In genomic region chr2:167825664-167826063, GRCh38 we compare ENCODE assay signal across 20 cellular contexts.
DNase-seq lines count a peak whose midpoint lies in the region; ATAC-seq, FAIRE-seq and TF ChIP-seq lines count a peak whose summit lies in the region.
"Had no signal": no experiment of that assay in that cellular context is flagged by ENCODE, and none has a peak within 500 bp of the region (broad histone marks: within the 10 kb centered on the region; RNA-seq: fewer than 3 reads in every experiment).

No MANE protein-coding gene starts in this region.

- in situ Hi-C loops in gastrocnemius medialis (cut with MboI; ENCODE audit: low sequenced_read_pairs in 4 of 4): no loop called here
- in situ Hi-C loops in HepG2 (cut with HindIII; ENCODE audit: extremely low pct_ligation_motif_present, low pct_unique_long_range_greater_than_20kb): no loop called here

- H3K4me3 Mint-ChIP-seq in astrocyte (ENCODE audit: unreplicated experiment): no peak overlapping the region
- H3K4me3 Mint-ChIP-seq: B cell; CD8-positive, alpha-beta T cell; HFFc6 had no signal

- H3K4me1 Mint-ChIP-seq in astrocyte (ENCODE audit: low read depth, unreplicated experiment): no peaks in the 10 kb centered on the region
- H3K4me1 Mint-ChIP-seq: B cell had no signal

- WGBS in HepG2 (ENCODE audit: low lambda C conversion rate): 100% methylated on average over 1 of the region's 1 CpG

- no peaks in the 10 kb centered on the region for H3K9me2 ChIP-seq in PC-3 (replicated peaks; ENCODE audit: low read length)

- H3K27ac ChIP-seq in PC-3 (ENCODE audit: low read length): no peak overlapping the region
- no peak overlapping the region for H3K27ac ChIP-seq in astrocyte (ENCODE audit: low read depth, low read length)
- H3K27ac ChIP-seq in gastrocnemius medialis: peak overlapping the region; percentile 25 to 93 (median 69)
- no peak overlapping the region for H3K27ac ChIP-seq in HepG2 (ENCODE audit: extremely low read length, insufficient read depth, low read length)
- H3K27ac ChIP-seq: BLaER1 treated with 17β-estradiol and CSF1 and Interleukin-3, amounts not matched to agents 10 nM and 100 nM; HL-60 had no signal

- no peaks in the 10 kb centered on the region for H3K9me3 Mint-ChIP-seq in astrocyte (ENCODE audit: unreplicated experiment)
- H3K9me3 Mint-ChIP-seq: CD8-positive, alpha-beta T cell had no signal

- ATAC-seq in PC-3 (peak; percentile 87), gastrocnemius medialis (no peak), HepG2 (no peak), GM21381 (IDR thresholded peaks at IDR 0.05; ENCODE audit: unreplicated experiment) (no peak)
- ATAC-seq: CD8-positive, alpha-beta T cell; HCT116 had no signal

- TF ChIP-seq RAD21 in HepG2 (CRISPR knock-in tag; IDR thresholded peaks at IDR 0.05): no peak

- DNase-seq in M059J (ENCODE audit: low read depth) (peak; percentile 1), PC-3 (peak; percentile 59), astrocyte (ENCODE audit: low read depth) (peak; percentile 24), gastrocnemius medialis (no peak), A172 (ENCODE audit: low spot score) (no peak), HepG2 (ENCODE audit: low spot score) (no peak)
- DNase-seq: 8988T; Calu3; CD8-positive, alpha-beta T cell; GOT3; H7; HFFc6; IMR-90 had no signal

- H3K9me3 ChIP-seq in PC-3 (ENCODE audit: low read length) (no peaks in the 10 kb centered on the region), astrocyte (ENCODE audit: insufficient read depth, low read depth, low read length) (no peaks in the 10 kb centered on the region), gastrocnemius medialis (no peaks in the 10 kb centered on the region), HepG2 (ENCODE audit: low read length) (no peaks in the 10 kb centered on the region)
- H3K9me3 ChIP-seq: BLaER1 treated with 17β-estradiol and CSF1 and Interleukin-3, amounts not matched to agents 10 nM and 100 nM had no signal

- no peak for TF ChIP-seq CTCF in PC-3 (conservative IDR thresholded peaks at IDR 0.05; ENCODE audit: low read depth, low read length)
- no peak for TF ChIP-seq CTCF in astrocyte (IDR thresholded peaks at IDR 0.05; ENCODE audit: insufficient read depth, low read depth, low read length)
- no peak for TF ChIP-seq CTCF in gastrocnemius medialis (IDR thresholded peaks at IDR 0.05 in 4 of 5, conservative IDR thresholded peaks at IDR 0.05 in 1 of 5)
- TF ChIP-seq CTCF in HepG2 (CRISPR knock-in tag; IDR thresholded peaks at IDR 0.05): no peak

- TF ChIP-seq EP300 in HepG2 (IDR thresholded peaks at IDR 0.05; ENCODE audit: low read depth in 2 of 2, low read length in 2 of 2) (no peak), HepG2 (CRISPR knock-in tag; IDR thresholded peaks at IDR 0.05; ENCODE audit: borderline replicate concordance) (no peak)

- H3K79me2 ChIP-seq in PC-3 (ENCODE audit: low read length) (no peaks in the 10 kb centered on the region), astrocyte (ENCODE audit: insufficient read depth, low read length) (no peaks in the 10 kb centered on the region), HepG2 (ENCODE audit: insufficient read depth, low read length) (no peaks in the 10 kb centered on the region)

- H2AFZ ChIP-seq in PC-3 (ENCODE audit: low read length) (no peak overlapping the region), astrocyte (ENCODE audit: low read depth, low read length) (no peak overlapping the region), HepG2 (ENCODE audit: low read length) (no peak overlapping the region)

- no peaks in the 10 kb centered on the region for H3K27me3 ChIP-seq in PC-3 (ENCODE audit: low read length)
- no peaks in the 10 kb centered on the region for H3K27me3 ChIP-seq in astrocyte (ENCODE audit: insufficient read depth, low read length)
- H3K27me3 ChIP-seq in gastrocnemius medialis: no peaks in the 10 kb centered on the region
- H3K27me3 ChIP-seq in HepG2 (ENCODE audit: control insufficient read depth in 1 of 2, insufficient read depth in 2 of 2, low read length in 2 of 2): no peaks in the 10 kb centered on the region
- H3K27me3 ChIP-seq: BLaER1 treated with 17β-estradiol and CSF1 and Interleukin-3, amounts not matched to agents 10 nM and 100 nM had no signal

- no peaks in the 10 kb centered on the region for H3K36me3 ChIP-seq in PC-3 (ENCODE audit: low read depth, low read length)
- H3K36me3 ChIP-seq in astrocyte (ENCODE audit: insufficient read depth, low read length): no peaks in the 10 kb centered on the region
- H3K36me3 ChIP-seq in gastrocnemius medialis: no peaks in the 10 kb centered on the region
- H3K36me3 ChIP-seq in HepG2 (replicated peaks in 1 of 2; ENCODE audit: control insufficient read depth in 1 of 2, insufficient read depth in 2 of 2, low read length in 2 of 2): no peaks in the 10 kb centered on the region
- H3K36me3 ChIP-seq: BLaER1 treated with 17β-estradiol and CSF1 and Interleukin-3, amounts not matched to agents 10 nM and 100 nM had no signal

- CTCF ChIA-PET in PC-3 (lab: Charles Lee): no interaction called here
- CTCF ChIA-PET in HepG2 (lab: Yijun Ruan, JAX; ENCODE audit: low intra/inter-chr PET ratio, low total read pairs): no interaction called here

- H3K4me2 ChIP-seq in PC-3 (ENCODE audit: low read length) (peak overlapping the region; percentile 49; the same call in 1 of the 2 replicates), astrocyte (ENCODE audit: low read length) (no peak overlapping the region), HepG2 (ENCODE audit: low read depth, low read length) (no peak overlapping the region)
- H3K4me2 ChIP-seq: BLaER1 treated with 17β-estradiol and CSF1 and Interleukin-3, amounts not matched to agents 10 nM and 100 nM had no signal

- H4K20me1 ChIP-seq in PC-3 (ENCODE audit: low read length) (no peaks in the 10 kb centered on the region), astrocyte (ENCODE audit: insufficient read depth, low read length) (no peaks in the 10 kb centered on the region), HepG2 (ENCODE audit: insufficient read depth, low read length) (no peaks in the 10 kb centered on the region)
- H4K20me1 ChIP-seq: BLaER1 treated with 17β-estradiol and CSF1 and Interleukin-3, amounts not matched to agents 10 nM and 100 nM had no signal

- BruUV-seq in PC-3 (replicated peaks; lab: Mats Ljungman, UMichigan) (no TSS peak), HepG2 (replicated peaks; lab: Mats Ljungman, UMichigan) (no TSS peak)

- POLR2A ChIA-PET in PC-3 (lab: Charles Lee; ENCODE audit: unreplicated experiment): interaction anchor here (0.6 kb wide), 1 partner anchor 25 kb away, joined by 5 read pairs; no protein-coding TSS in a partner anchor
- POLR2A ChIA-PET in HepG2 (lab: Yijun Ruan, JAX): no interaction called here

- no peaks in the 10 kb centered on the region for H3F3A ChIP-seq in PC-3 (ENCODE audit: low read length, unreplicated experiment)

- no peaks in the 10 kb centered on the region for H3K27me3 Mint-ChIP-seq in astrocyte (ENCODE audit: low read depth, unreplicated experiment)

- no peak overlapping the region for H3K27ac Mint-ChIP-seq in astrocyte (ENCODE audit: unreplicated experiment)
- H3K27ac Mint-ChIP-seq: B cell; CD8-positive, alpha-beta T cell; HFFc6 had no signal

- intact Hi-C loops in PC-3 (cut with micrococcal nuclease) (no loop called here), gastrocnemius medialis (cut with DNase I; ENCODE audit: low total_unique reads) (no loop called here), HepG2 (cut with micrococcal nuclease; ENCODE audit: unreplicated experiment) (no loop called here)

- no peak for TF ChIP-seq POLR2A in gastrocnemius medialis (IDR thresholded peaks at IDR 0.05)
- no peak for TF ChIP-seq POLR2A in HepG2 (IDR thresholded peaks at IDR 0.05; ENCODE audit: insufficient read depth in 1 of 2, low read depth in 2 of 2, low read length in 2 of 2)

- H3K4me1 ChIP-seq in PC-3 (ENCODE audit: insufficient read depth, low read length): no peaks in the 10 kb centered on the region; the same call in 1 of the 2 replicates
- H3K4me1 ChIP-seq in astrocyte (ENCODE audit: insufficient read depth, low read length): no peaks in the 10 kb centered on the region
- peaks cover 34 to 43% of the 10 kb centered on the region in 2 donors for H3K4me1 ChIP-seq in gastrocnemius medialis
- peaks cover 35% of the 10 kb centered on the region for H3K4me1 ChIP-seq in HepG2 (ENCODE audit: insufficient read depth, low read length)
- H3K4me1 ChIP-seq: BLaER1 treated with 17β-estradiol and CSF1 and Interleukin-3, amounts not matched to agents 10 nM and 100 nM had no signal

- H3K9ac ChIP-seq in PC-3 (ENCODE audit: low read length): no peak overlapping the region
- no peak overlapping the region for H3K9ac ChIP-seq in astrocyte (ENCODE audit: low read length)
- H3K9ac ChIP-seq in HepG2 (ENCODE audit: insufficient read depth, low read depth, low read length): no peak overlapping the region
- H3K9ac ChIP-seq: BLaER1 treated with 17β-estradiol and CSF1 and Interleukin-3, amounts not matched to agents 10 nM and 100 nM had no signal

- H3K36me3 Mint-ChIP-seq in astrocyte (ENCODE audit: low read depth, unreplicated experiment): peaks cover 2% of the 10 kb centered on the region
- H3K36me3 Mint-ChIP-seq: CD8-positive, alpha-beta T cell had no signal

- H3K4me3 ChIP-seq in PC-3 (ENCODE audit: low read length) (no peak overlapping the region), astrocyte (ENCODE audit: insufficient read depth, low read depth, low read length) (no peak overlapping the region), gastrocnemius medialis (no peak overlapping the region), HepG2 (replicated peaks in 1 of 3; ENCODE audit: insufficient read depth in 1 of 3, low read depth in 2 of 3, low read length in 3 of 3) (no peak overlapping the region)
- H3K4me3 ChIP-seq: BLaER1 treated with 17β-estradiol and CSF1 and Interleukin-3, amounts not matched to agents 10 nM and 100 nM had no signal

- FAIRE-seq in astrocyte (lab: Jason Lieb, UNC): no peak
- FAIRE-seq in HepG2 (lab: Jason Lieb, UNC): no peak
- FAIRE-seq: G401.6, GM12891 had no signal

TF ChIP-seq in HepG2, 621 proteins besides CTCF, POLR2A, EP300 and RAD21:
- TF ChIP-seq CCDC6 (CRISPR knock-in tag; IDR thresholded peaks at IDR 0.05) (no peak), ZFP82 (CRISPR knock-in tag; IDR thresholded peaks at IDR 0.05; ENCODE audit: borderline replicate concordance) (no peak), FOXA3 (CRISPR knock-in tag; IDR thresholded peaks at IDR 0.05) (no peak), ASH2L (IDR thresholded peaks at IDR 0.05; ENCODE audit: insufficient read length, low read depth, low read length) (no peak)
- TF ChIP-seq, protein P1, sequence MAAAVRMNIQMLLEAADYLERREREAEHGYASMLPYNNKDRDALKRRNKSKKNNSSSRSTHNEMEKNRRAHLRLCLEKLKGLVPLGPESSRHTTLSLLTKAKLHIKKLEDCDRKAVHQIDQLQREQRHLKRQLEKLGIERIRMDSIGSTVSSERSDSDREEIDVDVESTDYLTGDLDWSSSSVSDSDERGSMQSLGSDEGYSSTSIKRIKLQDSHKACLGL (CRISPR knock-in tag; IDR thresholded peaks at IDR 0.05): no peak

Comparison
In these comparisons a context has a peak if more than half of its experiments do, and no peak if none do; other contexts are left out.
1. DNase-seq: peak in M059J (single experiment), PC-3 (single experiment) and astrocyte (single experiment); none in gastrocnemius medialis (0 of 2), A172 (single experiment) and HepG2 (single experiment).
2. H3K27ac ChIP-seq: peak in gastrocnemius medialis (4 of 4); none in PC-3 (single experiment), astrocyte (single experiment) and HepG2 (single experiment).